ENCODE assay signal across 19 cellular contexts in genomic region chr5:104913840-104914239, GRCh38.
"Had no signal": no experiment of that assay in that cellular context is flagged by ENCODE, and none has a peak within 500 bp of the region (broad histone marks: within the 10 kb centered on the region; RNA-seq: fewer than 3 reads in every experiment).

No MANE protein-coding gene starts in this region.

- H3K27ac ChIP-seq: ascending aorta, foreskin keratinocyte, lower lobe of right lung, prostate gland, right atrium auricular region, spleen had no signal

- H3K4me1 ChIP-seq: ascending aorta, lower lobe of right lung, prostate gland, right atrium auricular region, spleen had no signal

- DNase-seq: activated CD8-positive, alpha-beta memory T cell treated with anti-CD3 and anti-CD28 coated beads, Interleukin-2, amount 50 U/mL, for 4 hours; activated T-cell treated with anti-CD3 and anti-CD28 coated beads, Interleukin-2, amount 50 U/mL, for 24 hours; central memory CD4-positive, alpha-beta T cell; effector memory CD4-positive, alpha-beta T cell; foreskin keratinocyte; kidney; lower lobe of right lung; naive thymus-derived CD4-positive, alpha-beta T cell; spleen; stimulated activated CD4-positive, alpha-beta T cell treated with anti-CD3 and anti-CD28 coated beads, Interleukin-4, amount 100 ng/mL, for 24 hours; stimulated activated naive CD8-positive, alpha-beta T cell treated with anti-CD3 and anti-CD28 coated beads, Interleukin-15, Interleukin-2, amounts not matched to agents 100 U/mL and 50 U/mL, for 24 hours; T-helper 9 cell had no signal

- H3K4me3 ChIP-seq: ascending aorta, lower lobe of right lung, prostate gland, right atrium auricular region, spleen had no signal

- H3K27me3 ChIP-seq: ascending aorta, foreskin keratinocyte, right atrium auricular region, spleen had no signal

- ATAC-seq: activated naive CD4-positive, alpha-beta T cell treated with anti-CD3 and anti-CD28 coated beads, Interleukin-2, amount 50 U/mL, for 72 hours; activated T-helper 17 cell treated with anti-CD3 and anti-CD28 coated beads, Interleukin-2, amount 50 U/mL, for 72 hours; left lobe of liver; lower lobe of right lung; naive thymus-derived CD4-positive, alpha-beta T cell; stimulated activated naive CD8-positive, alpha-beta T cell treated with anti-CD3 and anti-CD28 coated beads, Interleukin-15, Interleukin-2, amounts not matched to agents 100 U/mL and 50 U/mL, for 24 hours; WTC11 had no signal

- H3K9me3 ChIP-seq: ascending aorta, lower lobe of right lung, prostate gland, right atrium auricular region had no signal

- H3K36me3 ChIP-seq: ascending aorta, lower lobe of right lung, prostate gland, right atrium auricular region, spleen had no signal
